1 cellular context compared by ENCODE assay signal in genomic region chr7:21947056-21947455, GRCh38.
TF ChIP-seq lines count a peak whose summit lies in the region.

No MANE protein-coding gene starts in this region.

TF ChIP-seq in HCT116, 20 proteins besides CTCF, POLR2A, EP300 and RAD21 (continued from another document):
- TF ChIP-seq SP1 (IDR thresholded peaks at IDR 0.05; ENCODE audit: low read depth) (no peak), ELF1 (IDR thresholded peaks at IDR 0.05; ENCODE audit: borderline replicate concordance, low read depth) (no peak), SIN3A (IDR thresholded peaks at IDR 0.05; ENCODE audit: low read depth) (no peak), CBX3 (IDR thresholded peaks at IDR 0.05; ENCODE audit: low read depth) (no peak), YY1 (IDR thresholded peaks at IDR 0.05; ENCODE audit: extremely low read depth, insufficient replicate concordance, low read depth, low read length) (no peak), JUND (IDR thresholded peaks at IDR 0.05) (no peak), MAX (IDR thresholded peaks at IDR 0.05) (no peak), FOSL1 (IDR thresholded peaks at IDR 0.05; ENCODE audit: low read depth) (no peak), EGR1 (IDR thresholded peaks at IDR 0.05; ENCODE audit: low read depth) (no peak), POLR2AphosphoS5 (IDR thresholded peaks at IDR 0.05; ENCODE audit: low read depth, low read length) (no peak), TCF7L2 (IDR thresholded peaks at IDR 0.05; ENCODE audit: borderline replicate concordance, extremely low read depth, insufficient read depth, insufficient read length) (no peak), ZNF274 (IDR thresholded peaks at IDR 0.05; ENCODE audit: low read depth, low read length) (no peak), ATF3 (IDR thresholded peaks at IDR 0.05) (no peak), EZH2 (IDR thresholded peaks at IDR 0.05) (no peak), ZBTB33 (IDR thresholded peaks at IDR 0.05; ENCODE audit: extremely low read depth, insufficient replicate concordance, low read length) (no peak)
TF ChIP-seq in HCT116: peak in this region for 0.
